ENCODE assay signal across 12 cellular contexts in genomic region chr2:173874003-173874898, GRCh38.
DNase-seq lines count a peak whose midpoint lies in the region; ATAC-seq and TF ChIP-seq lines count a peak whose summit lies in the region.
"Had no signal": no experiment of that assay in that cellular context is flagged by ENCODE, and none has a peak within 500 bp of the region (broad histone marks: within the 10 kb centered on the region; RNA-seq: fewer than 3 reads in every experiment).

No MANE protein-coding gene starts in this region.

- no peak for TF ChIP-seq CTCF in mucosa of descending colon (IDR thresholded peaks at IDR 0.05)
- TF ChIP-seq CTCF in WERI-Rb-1 (IDR thresholded peaks at IDR 0.05; ENCODE audit: low read depth, low read length): no peak
- no peak for TF ChIP-seq CTCF in foreskin fibroblast (IDR thresholded peaks at IDR 0.05; ENCODE audit: low read depth, low read length)

- no peaks in the 10 kb centered on the region for H3K4me1 ChIP-seq in mucosa of descending colon (ENCODE audit: low read depth)
- H3K4me1 ChIP-seq: breast epithelium, SJSA1 had no signal

- H3K4me3 ChIP-seq in mucosa of descending colon: no peak overlapping the region
- H3K4me3 ChIP-seq in WERI-Rb-1 (ENCODE audit: low read depth, low read length): no peak overlapping the region
- no peak overlapping the region for H3K4me3 ChIP-seq in foreskin fibroblast (ENCODE audit: low read depth in 1 of 2, low read length in 2 of 2)
- H3K4me3 ChIP-seq: breast epithelium, SJSA1 had no signal

- no peaks in the 10 kb centered on the region for H3K27me3 ChIP-seq in WERI-Rb-1 (ENCODE audit: insufficient read depth, low read depth, severe bottlenecking)
- H3K27me3 ChIP-seq: breast epithelium, SJSA1 had no signal

- peak; percentile 19 for ATAC-seq in GM18520 (IDR thresholded peaks at IDR 0.05; ENCODE audit: unreplicated experiment)
- peak; percentile 38 for ATAC-seq in GM21526 (IDR thresholded peaks at IDR 0.05; ENCODE audit: low FRiP score, unreplicated experiment)
- ATAC-seq in HG03066 (IDR thresholded peaks at IDR 0.05; ENCODE audit: low read depth, unreplicated experiment): peak; percentile 30
- no peak for ATAC-seq in mucosa of descending colon

- H3K27ac ChIP-seq in WERI-Rb-1: no peak overlapping the region
- H3K27ac ChIP-seq: breast epithelium, SJSA1 had no signal

- H3K36me3 ChIP-seq in mucosa of descending colon (ENCODE audit: low read depth) (no peaks in the 10 kb centered on the region), WERI-Rb-1 (no peaks in the 10 kb centered on the region)
- H3K36me3 ChIP-seq: breast epithelium, SJSA1 had no signal

- DNase-seq in islet precursor cell: peak; percentile 44
- no peak for DNase-seq in mucosa of descending colon
- no peak for DNase-seq in WERI-Rb-1
- no peak for DNase-seq in foreskin fibroblast
- DNase-seq in NCI-H82 treated with DMSO at 0.1 percent for 48 hours (lab: John Stamatoyannopoulos, UW; ENCODE audit: unreplicated experiment): no peak
- DNase-seq: activated CD4-positive, alpha-beta T cell treated with anti-CD3 and anti-CD28 coated beads for 1 hour; NCI-H446 had no signal

- H3K9me3 ChIP-seq in mucosa of descending colon (no peaks in the 10 kb centered on the region), WERI-Rb-1 (ENCODE audit: severe bottlenecking) (no peaks in the 10 kb centered on the region)
- H3K9me3 ChIP-seq: breast epithelium, SJSA1 had no signal

- intact Hi-C loops in mucosa of descending colon (cut with DNase I, micrococcal nuclease): no loop called here
